Comparison of ENCODE assay signal across 1 cellular context in genomic region chr12:6701078-6701768, GRCh38.
TF ChIP-seq lines count a peak whose summit lies in the region.

No MANE protein-coding gene starts in this region.

TF ChIP-seq in HepG2, 621 proteins besides CTCF, POLR2A, EP300 and RAD21:
- peak; percentile 72 for TF ChIP-seq FOSL2 (CRISPR knock-in tag; IDR thresholded peaks at IDR 0.05)
- TF ChIP-seq ZNF121 (CRISPR knock-in tag; IDR thresholded peaks at IDR 0.05) = peak; percentile 65
- 0 out of 2 replicates have a peak, but pooled peaks have one; percentile 17 for TF ChIP-seq MAX (IDR thresholded peaks at IDR 0.05)
- no peak; the same call in 1 of the 2 replicates for TF ChIP-seq NR2F6 (IDR thresholded peaks at IDR 0.05)
- 0 out of 2 replicates have a peak, but pooled peaks have one; percentile 12 for TF ChIP-seq NR2F6 (CRISPR knock-in tag; IDR thresholded peaks at IDR 0.05)
- 0 out of 2 replicates have a peak, but pooled peaks have one; percentile 30 for TF ChIP-seq FOXO4 (CRISPR knock-in tag; conservative IDR thresholded peaks at IDR 0.05)
- TF ChIP-seq ZNF10 (CRISPR knock-in tag; IDR thresholded peaks at IDR 0.05; ENCODE audit: borderline replicate concordance, low read depth) = no peak
- peak; percentile 54; the same call in 1 of the 2 replicates for TF ChIP-seq ZMYM3 (CRISPR knock-in tag; IDR thresholded peaks at IDR 0.05)
- 0 out of 2 replicates have a peak, but pooled peaks have one; percentile 3 for TF ChIP-seq SALL1 (CRISPR knock-in tag; IDR thresholded peaks at IDR 0.05)
- TF ChIP-seq ZNF513 (CRISPR knock-in tag; conservative IDR thresholded peaks at IDR 0.05) = no peak
